In genomic region chr3:30511524-30512278, GRCh38 we compare ENCODE assay signal across 11 cellular contexts.
DNase-seq lines count a peak whose midpoint lies in the region; ATAC-seq and TF ChIP-seq lines count a peak whose summit lies in the region.
"Had no signal": no experiment of that assay in that cellular context is flagged by ENCODE, and none has a peak within 500 bp of the region (broad histone marks: within the 10 kb centered on the region; RNA-seq: fewer than 3 reads in every experiment).

No MANE protein-coding gene starts in this region.

- H3K27me3 ChIP-seq in right cardiac atrium (ENCODE audit: control insufficient read depth, insufficient read depth) (no peaks in the 10 kb centered on the region), thoracic aorta (replicated peaks; ENCODE audit: insufficient read depth) (no peaks in the 10 kb centered on the region)

- H3K4me3 ChIP-seq in right cardiac atrium (ENCODE audit: low read length) (no peak overlapping the region), thoracic aorta (no peak overlapping the region)

- no peak overlapping the region for H3K4me3 Mint-ChIP-seq in WTC11
- H3K4me3 Mint-ChIP-seq: H9 had no signal

- WGBS in right cardiac atrium = 54% methylated on average over 9 of the region's 9 CpGs

- ATAC-seq in WTC11 (no peak), right cardiac atrium (peak; percentile 90 to 91), thoracic aorta (ENCODE audit: insufficient number of reproducible peaks, low FRiP score, low read depth) (no peak), HG03025 (IDR thresholded peaks at IDR 0.05; ENCODE audit: low FRiP score, unreplicated experiment) (no peak)

- H3K36me3 ChIP-seq in thoracic aorta = no peaks in the 10 kb centered on the region

- H3K9me3 Mint-ChIP-seq in WTC11 = no peaks in the 10 kb centered on the region; the same call in 1 of the 2 replicates
- H3K9me3 Mint-ChIP-seq: H9 had no signal

- intact Hi-C loops in right cardiac atrium (cut with DNase I) (loop anchor here in 1 of 4 donors (10.0 kb wide), 1 partner anchor 57 kb away; no protein-coding TSS in a partner anchor), head of caudate nucleus (cut with DNase I) (no loop called here)

- H3K27ac Mint-ChIP-seq in WTC11 = no peak overlapping the region
- H3K27ac Mint-ChIP-seq: H9 had no signal

- H3K4me1 Mint-ChIP-seq in WTC11 = peaks cover 7% of the 10 kb centered on the region

- H3K4me1 ChIP-seq in right cardiac atrium (ENCODE audit: control insufficient read depth, insufficient read depth, low read length) = peaks cover 4% of the 10 kb centered on the region
- peaks cover 28 to 29% of the 10 kb centered on the region in 2 donors for H3K4me1 ChIP-seq in thoracic aorta (ENCODE audit: control insufficient read depth in 1 of 2, low read depth in 2 of 2)

- no peak for TF ChIP-seq CTCF in WTC11 (IDR thresholded peaks at IDR 0.05)
- TF ChIP-seq CTCF in thoracic aorta (IDR thresholded peaks at IDR 0.05) = no peak

- no peaks in the 10 kb centered on the region for H3K36me3 Mint-ChIP-seq in WTC11

- no peaks in the 10 kb centered on the region for H3K27me3 Mint-ChIP-seq in WTC11 (ENCODE audit: low read depth)

- CTCF ChIA-PET in WTC11 (lab: Charles Lee) = no interaction called here

- H3K27ac ChIP-seq in right cardiac atrium (ENCODE audit: low read length) (no peak overlapping the region), thoracic aorta (peak overlapping the region; percentile 24 to 47)
- H3K27ac ChIP-seq: C4-2B had no signal

- H3K9me3 ChIP-seq in right cardiac atrium (ENCODE audit: control insufficient read depth, low read length) = no peaks in the 10 kb centered on the region
- no peaks in the 10 kb centered on the region for H3K9me3 ChIP-seq in thoracic aorta

- POLR2A ChIA-PET in WTC11 (lab: Charles Lee) = no interaction called here

- DNase-seq in activated CD4-positive, alpha-beta T cell treated with anti-CD3 and anti-CD28 coated beads, Interleukin-2, amount 50 U/mL, for 48 hours = peak; percentile 18 to 40
- no peak for DNase-seq in activated CD4-positive, alpha-beta T cell treated with anti-CD3 and anti-CD28 coated beads for 1 hour
- DNase-seq in WTC11 (ENCODE audit: low spot score) = no peak
- peak in 1 of 3 donors; percentile 58 for DNase-seq in right cardiac atrium
- DNase-seq in thoracic aorta (ENCODE audit: low spot score) = no peak
- DNase-seq in NCI-H1694 (lab: John Stamatoyannopoulos, UW) = no peak
- DNase-seq in head of caudate nucleus = no peak
- DNase-seq: H9; stimulated activated CD4-positive, alpha-beta T cell treated with anti-CD3 and anti-CD28 coated beads, Interleukin-4, amount 100 ng/mL, for 1 hour had no signal

TF ChIP-seq in WTC11, 78 proteins besides CTCF, POLR2A, EP300 and RAD21:
- TF ChIP-seq TCF7 (CRISPR knock-in tag; IDR thresholded peaks at IDR 0.05; ENCODE audit: low read depth) (no peak), USF2 (CRISPR knock-in tag; IDR thresholded peaks at IDR 0.05) (no peak), PRDM15 (CRISPR knock-in tag; IDR thresholded peaks at IDR 0.05) (no peak), GABPB1 (CRISPR knock-in tag; IDR thresholded peaks at IDR 0.05) (peak; percentile 79), FOXK1 (CRISPR knock-in tag; IDR thresholded peaks at IDR 0.05) (no peak), NR2C2 (CRISPR knock-in tag; IDR thresholded peaks at IDR 0.05) (no peak), ZBTB43 (CRISPR knock-in tag; IDR thresholded peaks at IDR 0.05) (no peak)

Comparison
In these comparisons a context has a peak if more than half of its experiments do, and no peak if none do; other contexts are left out.
1. DNase-seq: peak in activated CD4-positive, alpha-beta T cell treated with anti-CD3 and anti-CD28 coated beads, Interleukin-2, amount 50 U/mL, for 48 hours (2 of 2); none in activated CD4-positive, alpha-beta T cell treated with anti-CD3 and anti-CD28 coated beads for 1 hour (single experiment), WTC11 (single experiment), thoracic aorta (single experiment), NCI-H1694 (single experiment) and head of caudate nucleus (0 of 42).
2. ATAC-seq: peak in right cardiac atrium (2 of 2); none in WTC11 (single experiment), thoracic aorta (single experiment) and HG03025 (single experiment).